8 cellular contexts compared by ENCODE assay signal in genomic region chr9:114484854-114485443, GRCh38. TPM values are rescaled to one million over a fixed set of nuclear protein-coding genes. Genes with fewer than 3 reads are reported as not detected.
DNase-seq lines count a peak whose midpoint lies in the region; ATAC-seq and TF ChIP-seq lines count a peak whose summit lies in the region.

No MANE protein-coding gene starts in this region.

- intact Hi-C loops in Caco-2 (cut with micrococcal nuclease; ENCODE audit: unreplicated experiment): no loop called here

- TF ChIP-seq POLR2A in NB4 (IDR thresholded peaks at IDR 0.05; ENCODE audit: extremely low read depth, insufficient read length) (no peak), Peyer's patch (IDR thresholded peaks at IDR 0.05) (no peak)

- CTCF ChIA-PET in Caco-2 (lab: Charles Lee): interaction anchor here (1.0 kb wide), 1 partner anchor 169 kb away, joined by 8 read pairs; no protein-coding TSS in a partner anchor

- BruUV-seq in Caco-2 (replicated peaks; lab: Mats Ljungman, UMichigan): no TSS peak

- H3K27me3 Mint-ChIP-seq in activated T-cell treated with anti-CD3 and anti-CD28 coated beads, Interleukin-2, amount 50 U/mL, for 4 hours (ENCODE audit: low read depth): no peaks in the 10 kb centered on the region
- H3K27me3 Mint-ChIP-seq in Caco-2 (ENCODE audit: insufficient read depth, unreplicated experiment): no peaks in the 10 kb centered on the region

- DNase-seq in AG09309 (ENCODE audit: low read depth): peak; percentile 18
- DNase-seq in NB4 (ENCODE audit: low read depth): peak; percentile 88
- peak; percentile 27 for DNase-seq in activated T-cell treated with anti-CD3 and anti-CD28 coated beads, Interleukin-2, amount 50 U/mL, for 4 hours
- DNase-seq in non-pigmented ciliary epithelial cell (ENCODE audit: low read depth): peak; percentile 37
- no peak for DNase-seq in Peyer's patch
- DNase-seq in Caco-2: no peak
- DNase-seq in KBM-7: no peak

- TF ChIP-seq CTCF in AG09309 (IDR thresholded peaks at IDR 0.05; ENCODE audit: control insufficient read depth, insufficient read depth, low read depth, low read length, missing control alignments): no peak
- TF ChIP-seq CTCF in NB4 (IDR thresholded peaks at IDR 0.05; ENCODE audit: low read depth, low read length): no peak
- TF ChIP-seq CTCF in Peyer's patch (IDR thresholded peaks at IDR 0.05): no peak
- no peak for TF ChIP-seq CTCF in Caco-2 (IDR thresholded peaks at IDR 0.05; ENCODE audit: insufficient read depth in 1 of 2, low read depth in 1 of 2, low read length in 1 of 2, severe bottlenecking in 1 of 2, unreplicated experiment in 1 of 2)

- H3K27me3 ChIP-seq in Peyer's patch (no peaks in the 10 kb centered on the region), Caco-2 (replicated peaks; ENCODE audit: control insufficient read depth, insufficient read depth, low read length) (no peaks in the 10 kb centered on the region; the same call in 1 of the 2 replicates)

- no peak overlapping the region for H3K4me3 Mint-ChIP-seq in activated T-cell treated with anti-CD3 and anti-CD28 coated beads, Interleukin-2, amount 50 U/mL, for 4 hours
- H3K4me3 Mint-ChIP-seq in Caco-2 (ENCODE audit: unreplicated experiment): no peak overlapping the region

- no peaks in the 10 kb centered on the region for H3K36me3 ChIP-seq in Peyer's patch
- no peaks in the 10 kb centered on the region for H3K36me3 ChIP-seq in Caco-2 (ENCODE audit: control insufficient read depth, insufficient read depth, low read length)

- H3K9me3 ChIP-seq in Peyer's patch (no peaks in the 10 kb centered on the region), Caco-2 (no peaks in the 10 kb centered on the region)

- POLR2A ChIA-PET in Caco-2 (lab: Charles Lee): no interaction called here

- H3K4me1 ChIP-seq in Peyer's patch: peaks cover 0 to 10% (median 0%) of the 10 kb centered on the region in 4 donors
- no peaks in the 10 kb centered on the region for H3K4me1 ChIP-seq in Caco-2

- peaks cover 26% of the 10 kb centered on the region for H3K4me1 Mint-ChIP-seq in activated T-cell treated with anti-CD3 and anti-CD28 coated beads, Interleukin-2, amount 50 U/mL, for 4 hours (ENCODE audit: low read depth)
- no peaks in the 10 kb centered on the region for H3K4me1 Mint-ChIP-seq in Caco-2 (ENCODE audit: low read depth, unreplicated experiment)

- H3K27ac ChIP-seq in Peyer's patch: peak overlapping the region in 1 of 4 donors; percentile 34

- ATAC-seq in GM21515 (IDR thresholded peaks at IDR 0.05; ENCODE audit: unreplicated experiment): peak; percentile 68
- peak; percentile 78 to 90 for ATAC-seq in activated T-cell treated with anti-CD3 and anti-CD28 coated beads, Interleukin-2, amount 50 U/mL, for 4 hours

- H3K27ac Mint-ChIP-seq in Caco-2 (ENCODE audit: unreplicated experiment): no peak overlapping the region

- no peaks in the 10 kb centered on the region for H3K36me3 Mint-ChIP-seq in activated T-cell treated with anti-CD3 and anti-CD28 coated beads, Interleukin-2, amount 50 U/mL, for 4 hours (ENCODE audit: insufficient read depth)
- no peaks in the 10 kb centered on the region for H3K36me3 Mint-ChIP-seq in Caco-2 (ENCODE audit: insufficient read depth, unreplicated experiment)

- no peak overlapping the region for H3K4me3 ChIP-seq in AG09309 (ENCODE audit: control insufficient read depth, low read depth, low read length)
- no peak overlapping the region for H3K4me3 ChIP-seq in NB4 (ENCODE audit: low read depth, low read length)
- no peak overlapping the region for H3K4me3 ChIP-seq in Peyer's patch
- no peak overlapping the region for H3K4me3 ChIP-seq in Caco-2 (ENCODE audit: low read depth, low read length)

- in situ Hi-C loops in KBM-7 (cut with MboI; ENCODE audit: low pct_unique_long_range_greater_than_20kb, low sequenced_read_pairs): no loop called here

- H3K9me3 Mint-ChIP-seq in activated T-cell treated with anti-CD3 and anti-CD28 coated beads, Interleukin-2, amount 50 U/mL, for 4 hours: no peaks in the 10 kb centered on the region
- H3K9me3 Mint-ChIP-seq in Caco-2 (ENCODE audit: unreplicated experiment): no peaks in the 10 kb centered on the region

RNA-seq across cellular contexts. Expression of gene WHRN, which starts 20.3 kb away (rescaled TPM):
- total RNA-seq in activated T-cell treated with anti-CD3 and anti-CD28 coated beads, Interleukin-2, amount 50 U/mL, for 4 hours: 1 to 10 TPM; 2.0 to 5.8 (median 2.2) TPM
- total RNA-seq in Peyer's patch (10 to 100 TPM; 10.7 to 35.5 (median 15.3) TPM), Caco-2 (2022) (1.4 and 1.6 TPM in 2 replicates)

Comparison
In these comparisons a context has a peak if more than half of its experiments do, and no peak if none do; other contexts are left out.
1. DNase-seq: peak in AG09309 (single experiment), NB4 (single experiment), activated T-cell treated with anti-CD3 and anti-CD28 coated beads, Interleukin-2, amount 50 U/mL, for 4 hours (single experiment) and non-pigmented ciliary epithelial cell (single experiment); none in Peyer's patch (0 of 3), Caco-2 (0 of 2) and KBM-7 (single experiment).